In genomic region chr10:118332247-118332646, GRCh38 we compare ENCODE assay signal across 10 cellular contexts. TPM values are rescaled to one million over a fixed set of nuclear protein-coding genes. Genes with fewer than 3 reads are reported as not detected.
DNase-seq lines count a peak whose midpoint lies in the region; ATAC-seq and TF ChIP-seq lines count a peak whose summit lies in the region.
"Had no signal": no experiment of that assay in that cellular context is flagged by ENCODE, and none has a peak within 500 bp of the region (broad histone marks: within the 10 kb centered on the region; RNA-seq: fewer than 3 reads in every experiment).

No MANE protein-coding gene starts in this region.

- H3K36me3 ChIP-seq in adrenal gland (replicated peaks in 1 of 2) (peaks cover 0 to 67% of the 10 kb centered on the region in 2 donors), vagina (peaks cover 0 to 32% of the 10 kb centered on the region in 2 donors)

- peaks cover 41% of the 10 kb centered on the region for H3K36me3 Mint-ChIP-seq in activated T-helper 1 cell treated with anti-CD3 and anti-CD28 coated beads, Interleukin-12 subunit alpha, Interleukin-12 subunit beta, Interleukin-2, Interleukin-4 antibody, amounts not matched to agents 30 ng/mL and 10 ng/mL and 1 ng/mL, durations not matched to agents 14 hours and 24 hours and 36 hours (ENCODE audit: low read depth)

- H3K4me3 ChIP-seq in adrenal gland (no peak overlapping the region), vagina (no peak overlapping the region)
- H3K4me3 ChIP-seq: SJCRH30 had no signal

- peak overlapping the region; percentile 59 for H3K27ac Mint-ChIP-seq in activated T-helper 1 cell treated with anti-CD3 and anti-CD28 coated beads, Interleukin-12 subunit alpha, Interleukin-12 subunit beta, Interleukin-2, Interleukin-4 antibody, amounts not matched to agents 30 ng/mL and 10 ng/mL and 1 ng/mL, durations not matched to agents 14 hours and 24 hours and 36 hours

- H3K4me1 ChIP-seq in adrenal gland (replicated peaks in 1 of 2) = peaks cover 0 to 6% of the 10 kb centered on the region in 2 donors
- H3K4me1 ChIP-seq in vagina = peaks cover 1% of the 10 kb centered on the region
- H3K4me1 ChIP-seq: SJCRH30 had no signal

- H3K27ac ChIP-seq in adrenal gland (no peak overlapping the region), vagina (no peak overlapping the region)
- H3K27ac ChIP-seq: SJCRH30 had no signal

- TF ChIP-seq POLR2A in adrenal gland (IDR thresholded peaks at IDR 0.05) = no peak
- TF ChIP-seq POLR2A in vagina (IDR thresholded peaks at IDR 0.05) = no peak

- H3K27me3 Mint-ChIP-seq in activated T-helper 1 cell treated with anti-CD3 and anti-CD28 coated beads, Interleukin-12 subunit alpha, Interleukin-12 subunit beta, Interleukin-2, Interleukin-4 antibody, amounts not matched to agents 30 ng/mL and 10 ng/mL and 1 ng/mL, durations not matched to agents 14 hours and 24 hours and 36 hours (ENCODE audit: insufficient read depth) = no peaks in the 10 kb centered on the region

- H3K4me1 Mint-ChIP-seq in activated T-helper 1 cell treated with anti-CD3 and anti-CD28 coated beads, Interleukin-12 subunit alpha, Interleukin-12 subunit beta, Interleukin-2, Interleukin-4 antibody, amounts not matched to agents 30 ng/mL and 10 ng/mL and 1 ng/mL, durations not matched to agents 14 hours and 24 hours and 36 hours (ENCODE audit: low read depth) = peaks cover 14% of the 10 kb centered on the region

- no peaks in the 10 kb centered on the region for H3K27me3 ChIP-seq in adrenal gland
- no peaks in the 10 kb centered on the region for H3K27me3 ChIP-seq in vagina
- H3K27me3 ChIP-seq: SJCRH30 had no signal

- 92 to 100% (median 95%) methylated on average over 1 of the region's 1 CpG for WGBS in adrenal gland, 4 donors

- intact Hi-C loops in activated T-helper 1 cell treated with anti-CD3 and anti-CD28 coated beads, Interleukin-12 subunit alpha, Interleukin-12 subunit beta, Interleukin-2, Interleukin-4 antibody, amounts not matched to agents 30 ng/mL and 10 ng/mL and 1 ng/mL, durations not matched to agents 14 hours and 24 hours and 36 hours (cut with micrococcal nuclease) = loop anchor here (1.0 to 2.0 kb wide), 2 partner anchors 10 to 675 kb away; partner anchors contain the start of gene FAM204A
- intact Hi-C loops in adrenal gland (cut with DNase I) (no loop called here), vagina (cut with DNase I) (no loop called here)

- no peak for DNase-seq in activated T-helper 1 cell treated with anti-CD3 and anti-CD28 coated beads, Interleukin-12 subunit alpha, Interleukin-12 subunit beta, Interleukin-2, Interleukin-4 antibody, amounts not matched to agents 30 ng/mL and 10 ng/mL and 1 ng/mL, durations not matched to agents 14 hours and 24 hours and 36 hours (ENCODE audit: low spot score)
- no peak for DNase-seq in ureter (ENCODE audit: low spot score)
- DNase-seq in adrenal gland = no peak
- DNase-seq in vagina (ENCODE audit: extremely low spot score in 2 of 2) = no peak
- DNase-seq in occipital lobe (lab: John Stamatoyannopoulos, UW) = no peak
- DNase-seq: activated T-cell treated with anti-CD3 and anti-CD28 coated beads, Interleukin-2, amount 50 U/mL, for 48 hours had no signal

- no peak overlapping the region for H3K4me3 Mint-ChIP-seq in activated T-helper 1 cell treated with anti-CD3 and anti-CD28 coated beads, Interleukin-12 subunit alpha, Interleukin-12 subunit beta, Interleukin-2, Interleukin-4 antibody, amounts not matched to agents 30 ng/mL and 10 ng/mL and 1 ng/mL, durations not matched to agents 14 hours and 24 hours and 36 hours

- H3K9me3 ChIP-seq in adrenal gland (replicated peaks in 1 of 3) (no peaks in the 10 kb centered on the region), vagina (no peaks in the 10 kb centered on the region)
- H3K9me3 ChIP-seq: SJCRH30 had no signal

- peak; percentile 96 for ATAC-seq in GM18511 (IDR thresholded peaks at IDR 0.05; ENCODE audit: unreplicated experiment)
- ATAC-seq in GM21390 (IDR thresholded peaks at IDR 0.05; ENCODE audit: unreplicated experiment) = peak; percentile 87
- ATAC-seq in HG03280 (IDR thresholded peaks at IDR 0.05; ENCODE audit: unreplicated experiment) = peak; percentile 92

- TF ChIP-seq CTCF in adrenal gland (IDR thresholded peaks at IDR 0.05) (no peak), vagina (IDR thresholded peaks at IDR 0.05) (no peak)

- H3K9me3 Mint-ChIP-seq in activated T-helper 1 cell treated with anti-CD3 and anti-CD28 coated beads, Interleukin-12 subunit alpha, Interleukin-12 subunit beta, Interleukin-2, Interleukin-4 antibody, amounts not matched to agents 30 ng/mL and 10 ng/mL and 1 ng/mL, durations not matched to agents 14 hours and 24 hours and 36 hours = no peaks in the 10 kb centered on the region

RNA-seq across cellular contexts. Expression of gene FAM204A, which starts 9.9 kb away (rescaled TPM):
- total RNA-seq in activated T-helper 1 cell treated with anti-CD3 and anti-CD28 coated beads, Interleukin-12 subunit alpha, Interleukin-12 subunit beta, Interleukin-2, Interleukin-4 antibody, amounts not matched to agents 30 ng/mL and 10 ng/mL and 1 ng/mL, durations not matched to agents 14 hours and 24 hours and 36 hours = 61.8 and 63.3 TPM in 2 replicates
- total RNA-seq in ureter = 69.6 TPM
- total RNA-seq in adrenal gland = 10 to 100 TPM in 7 of 8 donors, 1 to 10 TPM in 1; 9.8 to 50.0 (median 43.7) TPM
- 10 to 100 TPM; 25.3 to 63.1 (median 26.6) TPM for polyA plus RNA-seq in adrenal gland
- total RNA-seq in vagina = 23.1 TPM
- 53.8 TPM for total RNA-seq in occipital lobe
